Comparison of ENCODE assay signal across 8 cellular contexts in genomic region chr10:97814996-97815395, GRCh38. TPM values are rescaled to one million over a fixed set of nuclear protein-coding genes. Genes with fewer than 3 reads are reported as not detected.
"Had no signal": no experiment of that assay in that cellular context is flagged by ENCODE, and none has a peak within 500 bp of the region (broad histone marks: within the 10 kb centered on the region; RNA-seq: fewer than 3 reads in every experiment).

No MANE protein-coding gene starts in this region.

- ATAC-seq: K562 had no signal

- FAIRE-seq: HTR-8/SVneo, K562 had no signal

- H3K27ac Mint-ChIP-seq: IgD-negative memory B cell had no signal

- H3K4me3 Mint-ChIP-seq: IgD-negative memory B cell had no signal

- H3K27ac ChIP-seq: HL-60 had no signal

- H3K9me3 Mint-ChIP-seq: IgD-negative memory B cell had no signal

- H3K4me1 Mint-ChIP-seq: IgD-negative memory B cell had no signal

- DNase-seq: IMR-90, KBM-7 had no signal

- H3K4me3 ChIP-seq: K562 had no signal

RNA-seq across cellular contexts. Expression of gene GOLGA7B, which starts 34.6 kb away (rescaled TPM):
- total RNA-seq: IMR-90 had no signal
- polyA plus RNA-seq: IgD-negative memory B cell, IMR-90 had no signal

RNA-seq across cellular contexts. Expression of gene SFRP5, which starts 43.2 kb away (rescaled TPM):
- total RNA-seq: HT-29, HT1080, IMR-90 had no signal
- polyA plus RNA-seq: IgD-negative memory B cell, IMR-90 had no signal
